ENCODE assay signal across 8 cellular contexts in genomic region chr16:17416461-17417221, GRCh38.
DNase-seq lines count a peak whose midpoint lies in the region; ATAC-seq and TF ChIP-seq lines count a peak whose summit lies in the region.

No MANE protein-coding gene starts in this region.

- TF ChIP-seq POLR2A in GM15510 (IDR thresholded peaks at IDR 0.05; ENCODE audit: borderline replicate concordance, extremely low read depth, insufficient read length), result peak; percentile 56

- peaks cover 7% of the 10 kb centered on the region for H3K4me1 ChIP-seq in NT2/D1 (ENCODE audit: insufficient read depth, insufficient read length)

- peak overlapping the region; percentile 6 for H3K9ac ChIP-seq in NT2/D1 (ENCODE audit: insufficient read length, low read depth)

- no peaks in the 10 kb centered on the region for H3K27me3 ChIP-seq in NT2/D1 (ENCODE audit: insufficient read depth, insufficient read length)

- no peak overlapping the region for H3K4me3 ChIP-seq in NT2/D1 (ENCODE audit: insufficient read length, low read depth)

- peaks cover 9% of the 10 kb centered on the region; the same call in 1 of the 2 replicates for H3K9me3 ChIP-seq in NT2/D1 (ENCODE audit: insufficient read depth, low read length)

- peak; percentile 94 for ATAC-seq in HG02610 (IDR thresholded peaks at IDR 0.05; ENCODE audit: unreplicated experiment)

- H3K36me3 ChIP-seq in NT2/D1 (ENCODE audit: insufficient read depth, insufficient read length, low read length), result no peaks in the 10 kb centered on the region

- DNase-seq in NT2/D1 (ENCODE audit: low read depth, low spot score) (no peak), iPS-NIHi11 (ENCODE audit: low spot score) (peak; percentile 52), DMS79 (lab: John Stamatoyannopoulos, UW) (no peak), NCI-H526 treated with DMSO at 0.1 percent for 48 hours (lab: John Stamatoyannopoulos, UW) (no peak)
- DNase-seq in activated effector memory CD4-positive, alpha-beta T cell treated with Interleukin-2 at 50 U/mL for 16 hours, result peak; percentile 35
- peak; percentile 15 to 21 for DNase-seq in stimulated activated CD4-positive, alpha-beta T cell treated with anti-CD3 and anti-CD28 coated beads, Interleukin-1b, Interleukin-23, amount 100 ng/mL, for 4 hours (ENCODE audit: low read depth in 2 of 2)

Comparison
In these comparisons a context has a peak if more than half of its experiments do, and no peak if none do; other contexts are left out.
1. DNase-seq: peak in activated effector memory CD4-positive, alpha-beta T cell treated with Interleukin-2 at 50 U/mL for 16 hours (single experiment), iPS-NIHi11 (single experiment) and stimulated activated CD4-positive, alpha-beta T cell treated with anti-CD3 and anti-CD28 coated beads, Interleukin-1b, Interleukin-23, amount 100 ng/mL, for 4 hours (2 of 2); none in NT2/D1 (single experiment), DMS79 (single experiment) and NCI-H526 treated with DMSO at 0.1 percent for 48 hours (single experiment).